ENCODE assay signal across 20 cellular contexts in the genomic region with DNA sequence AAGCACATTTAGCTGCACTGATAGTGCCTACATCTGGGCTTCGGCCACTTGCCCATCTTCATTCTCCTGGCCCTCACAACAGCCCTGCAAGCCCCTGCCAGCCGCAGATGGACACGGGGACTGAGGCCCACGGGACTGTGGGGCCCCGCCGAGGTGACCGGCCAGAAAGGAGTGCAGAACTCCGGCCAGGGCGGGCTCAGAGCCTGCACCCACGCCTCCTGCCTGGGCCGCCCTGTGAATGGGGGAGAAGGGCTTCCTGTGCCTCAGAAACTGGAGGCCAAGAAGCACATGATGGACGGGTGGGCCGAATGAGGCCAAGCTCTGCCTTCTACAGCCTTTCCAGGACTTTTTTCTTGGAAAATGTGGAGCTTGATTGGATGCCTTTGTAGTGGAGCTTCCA. TPM values are rescaled to one million over a fixed set of nuclear protein-coding genes. Genes with fewer than 3 reads are reported as not detected.
"Had no signal": no experiment of that assay in that cellular context is flagged by ENCODE, and none has a peak within 500 bp of the region (broad histone marks: within the 10 kb centered on the region; RNA-seq: fewer than 3 reads in every experiment).

No MANE protein-coding gene starts in this region.

- DNase-seq: activated CD4-positive, alpha-beta T cell treated with anti-CD3 and anti-CD28 coated beads, Interleukin-2, amount 50 U/mL, for 1 hour; activated gamma-delta T cell treated with Interleukin-2 at 50 U/mL for 16 hours; activated naive CD8-positive, alpha-beta T cell treated with anti-CD3 and anti-CD28 coated beads for 36 hours; activated T-cell treated with anti-CD3 and anti-CD28 coated beads, Interleukin-2, amount 50 U/mL, for 72 hours; central memory CD4-positive, alpha-beta T cell; effector CD4-positive, alpha-beta T cell; gastrocnemius medialis; kidney glomerular epithelial cell; mesendoderm; stimulated activated CD4-positive, alpha-beta T cell treated with anti-CD3 and anti-CD28 coated beads, Interleukin-4, amount 100 ng/mL, for 4 hours; T-cell; T-helper 9 cell had no signal

- H3K27me3 ChIP-seq: gastrocnemius medialis, neutrophil, pancreas, right lobe of liver had no signal

- H3K27ac ChIP-seq: neutrophil, pancreas had no signal

- FAIRE-seq: pancreas had no signal

- H3K9me3 ChIP-seq: gastrocnemius medialis, neutrophil, pancreas, right lobe of liver had no signal

- H3K4me1 ChIP-seq: pancreas had no signal

- H3K36me3 ChIP-seq: gastrocnemius medialis, neutrophil, pancreas, right lobe of liver had no signal

- H3K4me3 ChIP-seq: gastrocnemius medialis, pancreas, right lobe of liver had no signal

- ATAC-seq: activated T-cell treated with anti-CD3 and anti-CD28 coated beads, Interleukin-2, amount 50 U/mL, for 72 hours; esophagus mucosa; naive thymus-derived CD8-positive, alpha-beta T cell; pancreas; right lobe of liver; SK-N-SH treated with all-trans-retinoic acid at 6 μM for 48 hours; stimulated activated memory B cell treated with anti-CD40 and anti-IgM and Interleukin-4, amounts not matched to agents 10 μg/mL and 1 μg/mL and 100 μg/mL, for 72 hours; T-cell had no signal

RNA-seq across cellular contexts. Expression of gene HGFAC, which starts 35.7 kb away (rescaled TPM):
- total RNA-seq: activated CD8-positive, alpha-beta memory T cell treated with anti-CD3 and anti-CD28 coated beads for 36 hours; activated naive CD8-positive, alpha-beta T cell treated with anti-CD3 and anti-CD28 coated beads for 36 hours; esophagus mucosa; naive thymus-derived CD8-positive, alpha-beta T cell had no signal
- polyA plus RNA-seq: naive thymus-derived CD8-positive, alpha-beta T cell had no signal

RNA-seq across cellular contexts. Expression of gene DOK7, which starts 57.1 kb away (rescaled TPM):
- total RNA-seq: activated CD8-positive, alpha-beta memory T cell treated with anti-CD3 and anti-CD28 coated beads for 36 hours; activated naive CD8-positive, alpha-beta T cell treated with anti-CD3 and anti-CD28 coated beads for 36 hours; activated T-cell treated with anti-CD3 and anti-CD28 coated beads, Interleukin-2, amount 50 U/mL, for 72 hours; naive thymus-derived CD8-positive, alpha-beta T cell had no signal
